In the genomic region with DNA sequence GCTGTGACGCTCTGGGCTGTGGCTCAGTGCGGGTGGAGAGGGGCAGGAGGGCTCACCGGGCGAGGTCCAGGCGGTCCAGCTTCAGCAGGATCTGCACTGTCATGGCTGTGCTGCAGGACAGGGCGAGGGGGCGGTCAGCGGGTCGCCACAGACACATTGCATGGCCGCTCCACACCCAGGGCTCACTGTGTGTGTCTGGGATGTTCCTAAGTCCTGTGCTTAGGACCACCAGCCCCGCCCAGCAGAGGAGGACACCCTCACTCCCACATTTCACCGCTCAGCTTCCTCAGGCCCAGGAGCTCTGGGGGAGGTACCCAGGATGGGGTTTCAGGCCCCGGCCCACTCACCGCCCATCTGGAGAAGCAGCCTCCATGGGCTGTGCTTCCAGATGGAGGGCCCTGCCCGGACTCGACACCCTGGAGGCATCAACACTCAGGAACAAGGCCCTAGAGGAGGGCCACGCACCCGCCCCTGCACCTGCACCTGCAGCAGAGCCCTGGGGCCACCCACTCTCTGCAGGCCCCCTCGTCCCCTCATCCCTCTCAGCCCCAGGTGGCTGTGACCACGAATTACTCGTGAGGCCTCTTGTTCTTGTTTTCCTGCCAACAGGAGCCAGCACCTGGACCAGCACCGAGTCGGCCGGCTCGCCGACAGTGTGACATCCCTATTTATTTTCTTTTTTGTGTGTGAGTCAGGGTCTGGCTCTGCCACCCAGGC, we compare ENCODE assay signal across 1 cellular context.
TF ChIP-seq lines count a peak whose summit lies in the region.

No MANE protein-coding gene starts in this region.

TF ChIP-seq in HEK293, 187 proteins besides CTCF, POLR2A, EP300 and RAD21 (continued from another document):
- TF ChIP-seq, protein P1, sequence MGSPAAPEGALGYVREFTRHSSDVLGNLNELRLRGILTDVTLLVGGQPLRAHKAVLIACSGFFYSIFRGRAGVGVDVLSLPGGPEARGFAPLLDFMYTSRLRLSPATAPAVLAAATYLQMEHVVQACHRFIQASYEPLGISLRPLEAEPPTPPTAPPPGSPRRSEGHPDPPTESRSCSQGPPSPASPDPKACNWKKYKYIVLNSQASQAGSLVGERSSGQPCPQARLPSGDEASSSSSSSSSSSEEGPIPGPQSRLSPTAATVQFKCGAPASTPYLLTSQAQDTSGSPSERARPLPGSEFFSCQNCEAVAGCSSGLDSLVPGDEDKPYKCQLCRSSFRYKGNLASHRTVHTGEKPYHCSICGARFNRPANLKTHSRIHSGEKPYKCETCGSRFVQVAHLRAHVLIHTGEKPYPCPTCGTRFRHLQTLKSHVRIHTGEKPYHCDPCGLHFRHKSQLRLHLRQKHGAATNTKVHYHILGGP (tag by site-specific recombination; IDR thresholded peaks at IDR 0.05): no peak
- TF ChIP-seq ZNF626 (tag by site-specific recombination; IDR thresholded peaks at IDR 0.05) (no peak), MYNN (tag by site-specific recombination; IDR thresholded peaks at IDR 0.05; ENCODE audit: borderline replicate concordance) (no peak), TSHZ1 (tag by site-specific recombination; IDR thresholded peaks at IDR 0.05; ENCODE audit: borderline replicate concordance) (no peak), ZNF202 (tag by site-specific recombination; IDR thresholded peaks at IDR 0.05; ENCODE audit: borderline replicate concordance) (no peak), ZNF292 (tag by site-specific recombination; IDR thresholded peaks at IDR 0.05; ENCODE audit: borderline replicate concordance, low read depth) (no peak)
